In the genomic region with DNA sequence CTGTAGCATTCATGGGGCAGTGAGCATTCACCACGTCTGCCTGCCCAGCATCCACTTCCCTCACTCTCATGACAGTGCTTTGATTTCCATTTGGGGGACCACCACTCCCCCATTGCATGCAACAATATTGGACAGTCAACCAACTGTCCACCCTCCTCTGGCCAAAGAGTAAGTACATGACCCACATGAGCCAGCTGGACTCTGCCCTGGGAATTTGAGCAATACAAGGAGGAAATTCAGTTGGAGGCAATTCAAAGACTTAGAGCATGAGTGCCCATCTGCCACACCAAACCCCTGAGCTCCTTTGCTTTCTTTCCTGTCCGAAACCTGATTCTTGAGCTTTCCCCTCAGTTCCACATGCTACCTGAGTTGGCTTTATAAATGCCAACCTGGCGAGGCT, we compare ENCODE assay signal across 31 cellular contexts.
"Had no signal": no experiment of that assay in that cellular context is flagged by ENCODE, and none has a peak within 500 bp of the region (broad histone marks: within the 10 kb centered on the region; RNA-seq: fewer than 3 reads in every experiment).

No MANE protein-coding gene starts in this region.

- FAIRE-seq: bronchial epithelial cell, TTC549 had no signal

- H3K27ac ChIP-seq: adrenal gland, KMS-11, Peyer's patch, SJSA1 had no signal

- H3K9me3 ChIP-seq: adrenal gland, Peyer's patch, SJSA1, SK-N-SH had no signal

- H3K27me3 ChIP-seq: adrenal gland, Peyer's patch, SJSA1 had no signal

- ATAC-seq: activated CD4-positive, alpha-beta T cell treated with anti-CD3 and anti-CD28 coated beads for 36 hours; activated CD4-positive, CD25-positive, alpha-beta regulatory T cell treated with anti-CD3 and anti-CD28 coated beads, Interleukin-2, amount 50 U/mL, for 24 hours; activated CD8-positive, alpha-beta T cell treated with anti-CD3 and anti-CD28 coated beads, Interleukin-2, amount 10 ng/mL, durations not matched to agents 7 days and 5 days; activated naive CD4-positive, alpha-beta T cell treated with anti-CD3 and anti-CD28 coated beads, Interleukin-2, amount 50 U/mL, for 72 hours; PC-3; WTC11 had no signal

- H3K4me3 ChIP-seq: adrenal gland, Peyer's patch, SJSA1 had no signal

- H3K4me1 ChIP-seq: adrenal gland, SJSA1 had no signal

- DNase-seq: activated CD4-positive, alpha-beta T cell treated with anti-CD3 and anti-CD28 coated beads for 36 hours; activated CD4-positive, alpha-beta T cell treated with anti-CD3 and anti-CD28 coated beads, Interleukin-2, amount 10 ng/mL, durations not matched to agents 7 days and 5 days; activated CD4-positive, alpha-beta T cell treated with anti-CD3 and anti-CD28 coated beads, Interleukin-2, amount 50 U/mL, for 48 hours; activated CD8-positive, alpha-beta T cell treated with anti-CD3 and anti-CD28 coated beads, Interleukin-2, amount 10 ng/mL, durations not matched to agents 7 days and 5 days; activated gamma-delta T cell; activated naive CD4-positive, alpha-beta T cell treated with anti-CD3 and anti-CD28 coated beads for 36 hours; activated T-cell treated with anti-CD3 and anti-CD28 coated beads, Interleukin-2, amount 50 U/mL, for 24 hours; adrenal gland; MM.1S; MV-4-11; NCI-H1092; NCI-H1436 treated with DMSO at 0.1 percent for 48 hours; NCI-H1694 treated with DMSO at 0.1 percent for 48 hours; NCI-H2029; NCI-H2107; NCI-H2171; NCI-H510A; NCI-H748 treated with DMSO at 0.1 percent for 48 hours; NK-92 treated with Interleukin-12 subunit alpha and Interleukin-12 subunit beta, amount 100 ng/mL, for 24 hours; PC-3; Peyer's patch; RPMI8226; SHP77 treated with DMSO at 0.1 percent for 48 hours; SK-N-SH had no signal

- H3K36me3 ChIP-seq: adrenal gland, Peyer's patch, SJSA1 had no signal
